In genomic region chr10:78910886-78911285, GRCh38 we compare ENCODE assay signal across 22 cellular contexts.
"Had no signal": no experiment of that assay in that cellular context is flagged by ENCODE, and none has a peak within 500 bp of the region (broad histone marks: within the 10 kb centered on the region; RNA-seq: fewer than 3 reads in every experiment).

No MANE protein-coding gene starts in this region.

- H3K36me3 ChIP-seq: esophagus muscularis mucosa, gastrocnemius medialis, heart right ventricle, neural progenitor cell, suprapubic skin, tibial artery, upper lobe of left lung, vagina had no signal

- ATAC-seq: effector memory CD8-positive, alpha-beta T cell; gastrocnemius medialis; heart right ventricle; natural killer cell; psoas muscle; stimulated activated naive CD8-positive, alpha-beta T cell treated with anti-CD3 and anti-CD28 coated beads, Interleukin-15, Interleukin-2, amounts not matched to agents 100 U/mL and 50 U/mL, for 24 hours had no signal

- H2AFZ ChIP-seq: neural progenitor cell, parathyroid adenoma had no signal

- H3K4me3 Mint-ChIP-seq: dendritic cell treated with granulocyte-macrophage colony-stimulating factor and Interleukin-4, amounts not matched to agents 40 ng/mL and 50 ng/mL, for 4 days; effector memory CD8-positive, alpha-beta T cell; mesothelial cell of epicardium; natural killer cell; neural progenitor cell had no signal

- H3K4me3 ChIP-seq: esophagus muscularis mucosa, gastrocnemius medialis, heart right ventricle, neural progenitor cell, psoas muscle, suprapubic skin, tibial artery, upper lobe of left lung, vagina had no signal

- H3K4me1 ChIP-seq: suprapubic skin, tibial artery, vagina had no signal

- H3K4me1 Mint-ChIP-seq: natural killer cell had no signal

- H3K9ac ChIP-seq: neural progenitor cell, parathyroid adenoma had no signal

- H3K9me3 ChIP-seq: esophagus muscularis mucosa, gastrocnemius medialis, heart right ventricle, psoas muscle, suprapubic skin, tibial artery, upper lobe of left lung, vagina had no signal

- DNase-seq: effector memory CD8-positive, alpha-beta T cell; gastrocnemius medialis; heart right ventricle; hypothalamus; islet precursor cell; natural killer cell; occipital lobe; retina; small intestine; stimulated activated CD4-positive, alpha-beta T cell treated with anti-CD3 and anti-CD28 coated beads, Interleukin-2, amount 100 ng/mL, for 48 hours; stimulated activated naive CD8-positive, alpha-beta T cell treated with anti-CD3 and anti-CD28 coated beads, Interleukin-15, Interleukin-2, amounts not matched to agents 100 U/mL and 50 U/mL, for 24 hours had no signal

- H3K4me2 ChIP-seq: neural progenitor cell had no signal

- H3K27me3 ChIP-seq: esophagus muscularis mucosa, gastrocnemius medialis, heart right ventricle, suprapubic skin, tibial artery, upper lobe of left lung, vagina had no signal

- H3K36me3 Mint-ChIP-seq: mesothelial cell of epicardium, natural killer cell, neural progenitor cell had no signal

- H3K27ac Mint-ChIP-seq: dendritic cell treated with granulocyte-macrophage colony-stimulating factor and Interleukin-4, amounts not matched to agents 40 ng/mL and 50 ng/mL, for 4 days; effector memory CD8-positive, alpha-beta T cell; mesothelial cell of epicardium; natural killer cell had no signal

- H3K9me3 Mint-ChIP-seq: dendritic cell treated with granulocyte-macrophage colony-stimulating factor and Interleukin-4, amounts not matched to agents 40 ng/mL and 50 ng/mL, for 4 days; effector memory CD8-positive, alpha-beta T cell; mesothelial cell of epicardium; natural killer cell; neural progenitor cell had no signal

- H3K27ac ChIP-seq: epithelial cell of prostate, esophagus muscularis mucosa, gastrocnemius medialis, heart right ventricle, neural progenitor cell, parathyroid adenoma, psoas muscle, suprapubic skin, tibial artery, upper lobe of left lung, vagina had no signal
